In genomic region chr1:223707270-223708000, GRCh38 we compare ENCODE assay signal across 9 cellular contexts. TPM values are rescaled to one million over a fixed set of nuclear protein-coding genes. Genes with fewer than 3 reads are reported as not detected.
DNase-seq lines count a peak whose midpoint lies in the region; ATAC-seq and FAIRE-seq lines count a peak whose summit lies in the region.
"Had no signal": no experiment of that assay in that cellular context is flagged by ENCODE, and none has a peak within 500 bp of the region (broad histone marks: within the 10 kb centered on the region; RNA-seq: fewer than 3 reads in every experiment).

No MANE protein-coding gene starts in this region.

- DNase-seq in NCI-H226 (peak; percentile 86), dedifferentiated amniotic fluid mesenchymal stem cell (ENCODE audit: extremely low spot score) (peak; percentile 95), myocyte (ENCODE audit: low read depth) (peak; percentile 99), iPS-NIHi7 (ENCODE audit: extremely low spot score) (no peak), OCI-M2 (lab: John Stamatoyannopoulos, UW; ENCODE audit: unreplicated experiment) (no peak), Kasumi-1 (lab: John Stamatoyannopoulos, UW) (no peak)

- peak; percentile 17 for FAIRE-seq in G401.6 (lab: Jason Lieb, UNC)

- ATAC-seq in GM19463 (IDR thresholded peaks at IDR 0.05; ENCODE audit: unreplicated experiment) = no peak

RNA-seq across cellular contexts. Expression of gene CAPN2, which starts 4.9 kb away (rescaled TPM):
- total RNA-seq in myocyte = 199 and 234 TPM in 2 replicates
- polyA plus RNA-seq in myocyte (2012) = 267 TPM

RNA-seq across cellular contexts. Expression of gene CAPN8, which starts 41.9 kb away (rescaled TPM):
- 0.47 TPM in 1 of 2 replicates, not detected in the other for total RNA-seq in myocyte
- polyA plus RNA-seq in myocyte (2012) = 0.13 TPM
- total RNA-seq: neural crest cell had no signal

Comparison
In these comparisons a context has a peak if more than half of its experiments do, and no peak if none do; other contexts are left out.
1. DNase-seq: peak in NCI-H226 (single experiment), dedifferentiated amniotic fluid mesenchymal stem cell (single experiment) and myocyte (single experiment); none in iPS-NIHi7 (single experiment), OCI-M2 (single experiment) and Kasumi-1 (0 of 2).